ENCODE assay signal across 14 cellular contexts in genomic region chr12:49557917-49558215, GRCh38. TPM values are rescaled to one million over a fixed set of nuclear protein-coding genes. Genes with fewer than 3 reads are reported as not detected.
DNase-seq lines count a peak whose midpoint lies in the region; ATAC-seq and TF ChIP-seq lines count a peak whose summit lies in the region.
"Had no signal": no experiment of that assay in that cellular context is flagged by ENCODE, and none has a peak within 500 bp of the region (broad histone marks: within the 10 kb centered on the region; RNA-seq: fewer than 3 reads in every experiment).

No MANE protein-coding gene starts in this region.

- no peak for TF ChIP-seq POLR2A in esophagus squamous epithelium (IDR thresholded peaks at IDR 0.05)

- H3K4me1 ChIP-seq in OCI-LY3 (ENCODE audit: low read length) (no peaks in the 10 kb centered on the region), endodermal cell (ENCODE audit: control insufficient read depth, insufficient read depth, low read length) (no peaks in the 10 kb centered on the region), esophagus squamous epithelium (no peaks in the 10 kb centered on the region)

- no peak overlapping the region for H3K4me3 Mint-ChIP-seq in endodermal cell
- H3K4me3 Mint-ChIP-seq: activated T-cell treated with anti-CD3 and anti-CD28 coated beads, Interleukin-2, amount 50 U/mL, for 4 hours; CD14-positive monocyte had no signal

- H3K27ac ChIP-seq in OCI-LY3 (ENCODE audit: low read length): no peak overlapping the region
- no peak overlapping the region for H3K27ac ChIP-seq in endodermal cell (ENCODE audit: low read depth, low read length)
- H3K27ac ChIP-seq in esophagus squamous epithelium: no peak overlapping the region

- H3K9me3 ChIP-seq in OCI-LY3 (ENCODE audit: insufficient read depth, low read length): no peaks in the 10 kb centered on the region
- no peaks in the 10 kb centered on the region for H3K9me3 ChIP-seq in endodermal cell (ENCODE audit: control insufficient read depth, low read length)
- no peaks in the 10 kb centered on the region for H3K9me3 ChIP-seq in esophagus squamous epithelium

- H3K9ac ChIP-seq in OCI-LY3 (ENCODE audit: low read length) (no peak overlapping the region), endodermal cell (ENCODE audit: extremely low read depth, low read length, poor library complexity, severe bottlenecking) (no peak overlapping the region)

- H3K4me2 ChIP-seq in OCI-LY3 (ENCODE audit: low read length): no peak overlapping the region

- ATAC-seq in Right ventricle myocardium inferior: no peak
- no peak for ATAC-seq in left cardiac atrium
- ATAC-seq in HG03520 (IDR thresholded peaks at IDR 0.05; ENCODE audit: unreplicated experiment): no peak
- ATAC-seq: activated T-cell treated with anti-CD3 and anti-CD28 coated beads, Interleukin-2, amount 50 U/mL, for 4 hours had no signal

- no peaks in the 10 kb centered on the region for H4K20me1 ChIP-seq in OCI-LY3 (ENCODE audit: insufficient read depth, low read length)

- intact Hi-C loops in Right ventricle myocardium inferior (cut with DNase I): no loop called here
- intact Hi-C loops in left cardiac atrium (cut with DNase I): no loop called here
- intact Hi-C loops in esophagus squamous epithelium (cut with DNase I): no loop called here

- no peak overlapping the region for H2AFZ ChIP-seq in OCI-LY3 (ENCODE audit: low read depth, low read length)

- H3K27me3 ChIP-seq in OCI-LY3 (ENCODE audit: low read depth, low read length): no peaks in the 10 kb centered on the region
- no peaks in the 10 kb centered on the region for H3K27me3 ChIP-seq in endodermal cell (ENCODE audit: control insufficient read depth, insufficient read depth, low read length, poor library complexity, severe bottlenecking)
- no peaks in the 10 kb centered on the region for H3K27me3 ChIP-seq in esophagus squamous epithelium

- DNase-seq in Right ventricle myocardium inferior (ENCODE audit: missing footprints) (peak; percentile 50), left cardiac atrium (no peak), endodermal cell (peak; percentile 77), esophagus squamous epithelium (lab: John Stamatoyannopoulos, UW) (no peak), G401 (ENCODE audit: low spot score) (no peak)
- DNase-seq in activated CD8-positive, alpha-beta memory T cell treated with anti-CD3 and anti-CD28 coated beads for 24 hours: no peak
- DNase-seq: activated T-cell treated with anti-CD3 and anti-CD28 coated beads, Interleukin-2, amount 50 U/mL, for 4 hours; effector memory CD4-positive, alpha-beta T cell; NCI-H1930; occipital lobe; SHP77 had no signal

- peaks cover 11% of the 10 kb centered on the region for H3K4me1 Mint-ChIP-seq in endodermal cell
- H3K4me1 Mint-ChIP-seq: CD14-positive monocyte had no signal

- 91 to 93% methylated on average over 5 to 7 of the region's 7 CpGs for WGBS in endodermal cell (ENCODE audit: insufficient coverage in 1 of 2, insufficient read length in 1 of 2), 2 experiments
- WGBS in esophagus squamous epithelium, 2 donors: 58 to 80% methylated on average over 1 to 3 of the region's 7 CpGs

- no peak overlapping the region for H3K27ac Mint-ChIP-seq in endodermal cell
- H3K27ac Mint-ChIP-seq: CD14-positive monocyte had no signal

- in situ Hi-C loops in G401 (cut with HindIII; ENCODE audit: low sequenced_read_pairs): no loop called here

- H3K4me3 ChIP-seq in OCI-LY3 (ENCODE audit: low read length): no peak overlapping the region
- H3K4me3 ChIP-seq in endodermal cell (ENCODE audit: low read length): no peak overlapping the region
- H3K4me3 ChIP-seq in esophagus squamous epithelium: no peak overlapping the region

- peaks cover 3% of the 10 kb centered on the region for H3K27me3 Mint-ChIP-seq in endodermal cell (ENCODE audit: insufficient read depth)

- H3K79me2 ChIP-seq in OCI-LY3 (ENCODE audit: low read length): no peaks in the 10 kb centered on the region

- H3K36me3 Mint-ChIP-seq in endodermal cell (ENCODE audit: low read depth): peaks cover 33% of the 10 kb centered on the region

- peak; percentile 24 for TF ChIP-seq CTCF in OCI-LY3 (IDR thresholded peaks at IDR 0.05; ENCODE audit: low read depth, low read length)
- TF ChIP-seq CTCF in endodermal cell (conservative IDR thresholded peaks at IDR 0.05): peak; percentile 44
- TF ChIP-seq CTCF in esophagus squamous epithelium (IDR thresholded peaks at IDR 0.05): peak in 1 of 6 experiments; percentile 24

- H3K36me3 ChIP-seq in OCI-LY3 (replicated peaks; ENCODE audit: low read depth, low read length): peaks cover 25% of the 10 kb centered on the region
- H3K36me3 ChIP-seq in endodermal cell (ENCODE audit: control insufficient read depth, insufficient read depth, low read length): peaks cover 58% of the 10 kb centered on the region
- peaks cover 17 to 74% (median 39%) of the 10 kb centered on the region in 3 donors for H3K36me3 ChIP-seq in esophagus squamous epithelium

- no peaks in the 10 kb centered on the region for H3K9me3 Mint-ChIP-seq in endodermal cell
- H3K9me3 Mint-ChIP-seq: activated T-cell treated with anti-CD3 and anti-CD28 coated beads, Interleukin-2, amount 50 U/mL, for 4 hours; CD14-positive monocyte had no signal

RNA-seq across cellular contexts. Expression of gene MCRS1, which starts 10.1 kb away (rescaled TPM):
- 88.9 TPM for total RNA-seq in Right ventricle myocardium inferior
- total RNA-seq in left cardiac atrium: 10 to 100 TPM; 63.2 to 78.4 TPM
- 10 to 100 TPM; 97.5 to 98.9 TPM for total RNA-seq in endodermal cell
- polyA plus RNA-seq in endodermal cell (2013, experiment 1 of 2): 65.0 TPM
- 59.2 TPM for polyA plus RNA-seq in endodermal cell (2013, experiment 2 of 2)
- total RNA-seq in esophagus squamous epithelium: 10 to 100 TPM; 38.8 to 54.2 (median 45.0) TPM
- 143 and 148 TPM in 2 replicates for total RNA-seq in G401 (2014; rRNA removed; shearing (Covaris generic))

RNA-seq across cellular contexts. Expression of gene KCNH3, which starts 19.0 kb away (rescaled TPM):
- total RNA-seq in Right ventricle myocardium inferior (0.27 TPM), left cardiac atrium (under 1 TPM; 0.44 to 0.73 TPM), endodermal cell (1 to 10 TPM in 1 of 2 donors, under 1 TPM in 1; 1.00 to 1.5 TPM), esophagus squamous epithelium (under 1 TPM in 1 of 4 donors, not detected in 3; 0.38 TPM)
- 0.50 TPM for polyA plus RNA-seq in endodermal cell (2013, experiment 1 of 2)
- 0.25 TPM for polyA plus RNA-seq in endodermal cell (2013, experiment 2 of 2)
- 1.7 TPM in 2 replicates for total RNA-seq in G401 (2014; rRNA removed; shearing (Covaris generic))

RNA-seq across cellular contexts. Expression of gene FAM186B, which starts 47.6 kb away (rescaled TPM):
- 0.62 TPM for total RNA-seq in Right ventricle myocardium inferior
- total RNA-seq in left cardiac atrium: under 1 TPM; 0.29 to 0.31 TPM
- under 1 TPM; 0.22 to 0.26 TPM for total RNA-seq in endodermal cell
- 0.18 TPM for polyA plus RNA-seq in endodermal cell (2013, experiment 1 of 2)
- 0.08 TPM for polyA plus RNA-seq in endodermal cell (2013, experiment 2 of 2)
- total RNA-seq in esophagus squamous epithelium: 1 to 10 TPM in 1 of 4 donors, under 1 TPM in 1, not detected in 2; 0.19 to 1.1 TPM
- total RNA-seq in G401 (2014; rRNA removed; shearing (Covaris generic)): 0.06 TPM in 1 of 2 replicates, not detected in the other
- total RNA-seq: occipital lobe had no signal
- polyA plus RNA-seq: CD14-positive monocyte had no signal

Comparison
In these comparisons a context has a peak if more than half of its experiments do, and no peak if none do; other contexts are left out.
1. DNase-seq: peak in Right ventricle myocardium inferior (single experiment) and endodermal cell (single experiment); none in left cardiac atrium (single experiment), activated CD8-positive, alpha-beta memory T cell treated with anti-CD3 and anti-CD28 coated beads for 24 hours (single experiment), esophagus squamous epithelium (single experiment) and G401 (single experiment).